13 cellular contexts compared by ENCODE assay signal in genomic region chr12:52164624-52165023, GRCh38. TPM values are rescaled to one million over a fixed set of nuclear protein-coding genes. Genes with fewer than 3 reads are reported as not detected.
A peak's percentile ranks its signal among the peaks of the same experiment; 100 is the strongest.
DNase-seq lines count a peak whose midpoint lies in the region; ATAC-seq and TF ChIP-seq lines count a peak whose summit lies in the region.
"Had no signal": no experiment of that assay in that cellular context is flagged by ENCODE, and none has a peak within 500 bp of the region (broad histone marks: within the 10 kb centered on the region; RNA-seq: fewer than 3 reads in every experiment).

No MANE protein-coding gene starts in this region.

- ATAC-seq in foreskin keratinocyte = peak; percentile 19
- no peak for ATAC-seq in stimulated activated naive CD8-positive, alpha-beta T cell treated with anti-CD3 and anti-CD28 coated beads, Interleukin-15, Interleukin-2, amounts not matched to agents 100 U/mL and 50 U/mL, for 24 hours

- H3F3A ChIP-seq in PC-9 (ENCODE audit: insufficient read depth, low read depth) = peaks cover 42% of the 10 kb centered on the region

- BruUV-seq in MCF 10A (replicated peaks; lab: Mats Ljungman, UMichigan) (no TSS peak), PC-9 (replicated peaks; lab: Mats Ljungman, UMichigan) (no TSS peak)

- intact Hi-C loops in MCF 10A (cut with micrococcal nuclease) (no loop called here), breast epithelium (cut with DNase I; ENCODE audit: low total_unique reads) (no loop called here), PC-9 (cut with micrococcal nuclease; ENCODE audit: unreplicated experiment) (no loop called here)

- H3K4me1 ChIP-seq in breast epithelium = peaks cover 0 to 5% of the 10 kb centered on the region in 2 donors
- peaks cover 48% of the 10 kb centered on the region for H3K4me1 ChIP-seq in PC-9 (replicated peaks; ENCODE audit: insufficient read depth)
- H3K4me1 ChIP-seq in foreskin keratinocyte = peaks cover 14% of the 10 kb centered on the region
- H3K4me1 ChIP-seq: neural progenitor cell had no signal

- TF ChIP-seq CTCF in MCF 10A (IDR thresholded peaks at IDR 0.05; ENCODE audit: unreplicated experiment) = no peak
- TF ChIP-seq CTCF in breast epithelium (IDR thresholded peaks at IDR 0.05) = no peak
- no peak for TF ChIP-seq CTCF in PC-9 (conservative IDR thresholded peaks at IDR 0.05)
- no peak for TF ChIP-seq CTCF in foreskin keratinocyte (conservative IDR thresholded peaks at IDR 0.05)
- TF ChIP-seq CTCF in type B pancreatic cell (conservative IDR thresholded peaks at IDR 0.05) = no peak

- H3K4me3 Mint-ChIP-seq in MCF 10A (ENCODE audit: unreplicated experiment) (no peak overlapping the region), type B pancreatic cell (no peak overlapping the region)
- H3K4me3 Mint-ChIP-seq: IgD-negative memory B cell, neural progenitor cell had no signal

- H3K9me3 ChIP-seq in breast epithelium (no peaks in the 10 kb centered on the region), PC-9 (ENCODE audit: insufficient read depth, low read depth) (no peaks in the 10 kb centered on the region)
- H3K9me3 ChIP-seq: transverse colon had no signal

- no peaks in the 10 kb centered on the region for H4K20me1 ChIP-seq in PC-9 (ENCODE audit: insufficient read depth)

- H3K4me3 ChIP-seq in breast epithelium (no peak overlapping the region), PC-9 (no peak overlapping the region)
- H3K4me3 ChIP-seq: GM23248, neural progenitor cell, transverse colon had no signal

- TF ChIP-seq POLR2A in breast epithelium (IDR thresholded peaks at IDR 0.05) = no peak

- H3K27ac ChIP-seq in breast epithelium (peak overlapping the region in 1 of 2 donors; percentile 84), PC-9 (peak overlapping the region; percentile 78), foreskin keratinocyte (peak overlapping the region; percentile 23)
- H3K27ac ChIP-seq: GM23248, neural progenitor cell, transverse colon had no signal

- no peaks in the 10 kb centered on the region for H3K27me3 Mint-ChIP-seq in MCF 10A (ENCODE audit: insufficient read depth, unreplicated experiment)
- H3K27me3 Mint-ChIP-seq in type B pancreatic cell = no peaks in the 10 kb centered on the region

- no peaks in the 10 kb centered on the region for H3K79me2 ChIP-seq in PC-9 (ENCODE audit: low read depth)

- H3K4me2 ChIP-seq in PC-9 = peak overlapping the region; percentile 58
- H3K4me2 ChIP-seq: neural progenitor cell had no signal

- H3K36me3 Mint-ChIP-seq in MCF 10A (ENCODE audit: insufficient read depth, unreplicated experiment) (peaks cover 4% of the 10 kb centered on the region), type B pancreatic cell (no peaks in the 10 kb centered on the region)
- H3K36me3 Mint-ChIP-seq: IgD-negative memory B cell, neural progenitor cell had no signal

- H3K27me3 ChIP-seq in breast epithelium (no peaks in the 10 kb centered on the region), PC-9 (ENCODE audit: insufficient read depth, low read depth) (no peaks in the 10 kb centered on the region), foreskin keratinocyte (no peaks in the 10 kb centered on the region)
- H3K27me3 ChIP-seq: neural progenitor cell, transverse colon had no signal

- DNase-seq in MCF 10A (ENCODE audit: unreplicated experiment) (peak; percentile 55), breast epithelium (ENCODE audit: low spot score in 2 of 2) (no peak), PC-9 (peak; percentile 56 to 83), foreskin keratinocyte (peak in 1 of 2 donors; percentile 74), type B pancreatic cell (ENCODE audit: extremely low spot score, unreplicated experiment) (no peak), NCI-H2227 (lab: John Stamatoyannopoulos, UW; ENCODE audit: unreplicated experiment) (no peak)
- no peak for DNase-seq in stimulated activated CD4-positive, alpha-beta T cell treated with anti-CD3 and anti-CD28 coated beads, Interleukin-2, amount 100 ng/mL, for 48 hours
- DNase-seq in stimulated activated naive CD8-positive, alpha-beta T cell treated with anti-CD3 and anti-CD28 coated beads, Interleukin-15, Interleukin-2, amounts not matched to agents 100 U/mL and 50 U/mL, for 24 hours = no peak

- POLR2A ChIA-PET in MCF 10A (lab: Yijun Ruan, JAX) (no interaction called here), PC-9 (lab: Charles Lee; ENCODE audit: unreplicated experiment) (no interaction called here)

- H2AFZ ChIP-seq in PC-9 = no peak overlapping the region
- H2AFZ ChIP-seq: GM23248, neural progenitor cell had no signal

- H3K9me2 ChIP-seq in PC-9 (ENCODE audit: insufficient read depth) = no peaks in the 10 kb centered on the region

- CTCF ChIA-PET in MCF 10A (lab: Yijun Ruan, JAX) (interaction anchor here (1.2 kb wide), 2 partner anchors 11 to 713 kb away, joined by 4 to 5 read pairs; no protein-coding TSS in a partner anchor), PC-9 (lab: Charles Lee) (no interaction called here)

- no peaks in the 10 kb centered on the region for H3K36me3 ChIP-seq in breast epithelium
- no peaks in the 10 kb centered on the region for H3K36me3 ChIP-seq in PC-9 (ENCODE audit: low read depth)
- H3K36me3 ChIP-seq: neural progenitor cell, transverse colon had no signal

- H3K4me1 Mint-ChIP-seq in MCF 10A (ENCODE audit: insufficient read depth, unreplicated experiment) (peaks cover 34% of the 10 kb centered on the region), type B pancreatic cell (ENCODE audit: unreplicated experiment) (peaks cover 29% of the 10 kb centered on the region)
- H3K4me1 Mint-ChIP-seq: IgD-negative memory B cell had no signal

- H3K27ac Mint-ChIP-seq in MCF 10A (ENCODE audit: low read depth, unreplicated experiment) (no peak overlapping the region), type B pancreatic cell (peak overlapping the region; percentile 89)
- H3K27ac Mint-ChIP-seq: neural progenitor cell had no signal

- H3K9me3 Mint-ChIP-seq in MCF 10A (ENCODE audit: unreplicated experiment) (no peaks in the 10 kb centered on the region), type B pancreatic cell (no peaks in the 10 kb centered on the region)
- H3K9me3 Mint-ChIP-seq: IgD-negative memory B cell, neural progenitor cell had no signal

RNA-seq across cellular contexts. Expression of gene KRT80, which starts 27.2 kb away (rescaled TPM):
- 27.4 and 52.3 TPM in 2 replicates for total RNA-seq in MCF 10A (2022)
- 1 to 10 TPM in 2 of 3 donors, not detected in 1; 2.9 to 9.8 TPM for total RNA-seq in breast epithelium
- 84.1 and 94.9 TPM in 2 replicates for total RNA-seq in PC-9 (2021)
- total RNA-seq in foreskin keratinocyte = 2.5 and 5.3 TPM in 2 replicates
- polyA plus RNA-seq in foreskin keratinocyte = 2.2 and 4.1 TPM in 2 replicates
- 23.1 and 65.1 TPM in 2 replicates for total RNA-seq in type B pancreatic cell (ENCODE audit: low replicate concordance)
- total RNA-seq: mononuclear cell had no signal
- polyA plus RNA-seq: IgD-negative memory B cell had no signal

Comparison
In these comparisons a context has a peak if more than half of its experiments do, and no peak if none do; other contexts are left out.
1. DNase-seq: peak in MCF 10A (single experiment) and PC-9 (2 of 2); none in breast epithelium (0 of 2), type B pancreatic cell (single experiment), stimulated activated CD4-positive, alpha-beta T cell treated with anti-CD3 and anti-CD28 coated beads, Interleukin-2, amount 100 ng/mL, for 48 hours (0 of 2), NCI-H2227 (single experiment) and stimulated activated naive CD8-positive, alpha-beta T cell treated with anti-CD3 and anti-CD28 coated beads, Interleukin-15, Interleukin-2, amounts not matched to agents 100 U/mL and 50 U/mL, for 24 hours (single experiment).